1 cellular context compared by ENCODE assay signal in the genomic region with DNA sequence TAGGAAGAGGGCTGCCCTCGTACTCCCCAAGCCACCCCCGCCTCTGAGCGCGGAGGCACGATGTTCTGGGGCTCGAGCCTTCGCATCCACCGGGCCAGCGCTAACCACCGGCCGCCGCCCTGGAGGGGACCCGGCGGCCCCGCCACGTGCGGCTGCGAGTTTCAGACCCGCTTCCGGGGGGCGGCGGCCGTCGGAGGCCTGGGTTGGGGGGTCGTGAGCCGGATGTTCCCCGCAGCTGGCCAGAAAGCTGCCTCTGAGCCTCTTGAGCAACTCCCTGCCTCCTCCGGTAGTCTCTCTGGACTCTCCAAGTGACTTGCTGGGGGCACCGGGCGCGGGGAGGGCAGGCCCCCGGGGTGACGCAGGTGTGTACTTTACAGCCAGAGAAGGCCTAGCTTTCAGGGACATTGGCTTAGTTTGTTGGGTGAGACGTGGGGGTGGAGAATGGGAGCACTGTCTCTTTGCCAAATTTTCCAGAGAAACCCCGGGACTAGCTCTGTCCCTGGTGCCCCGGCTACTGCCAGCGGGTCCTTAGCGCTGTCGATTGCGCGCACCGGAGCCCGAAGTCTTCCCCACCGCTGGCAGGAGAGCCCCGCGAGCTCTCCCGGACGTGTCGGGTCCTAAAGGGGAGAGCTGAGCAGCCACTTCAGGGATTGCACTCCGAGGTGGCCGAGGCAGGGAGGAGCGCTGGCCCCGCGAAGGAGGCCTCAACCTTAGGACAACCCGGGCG.
TF ChIP-seq lines count a peak whose summit lies in the region.

No MANE protein-coding gene starts in this region.

TF ChIP-seq in WTC11, 78 proteins besides CTCF, POLR2A, EP300 and RAD21 (continued from another document and continues in another):
- TF ChIP-seq, protein P1, sequence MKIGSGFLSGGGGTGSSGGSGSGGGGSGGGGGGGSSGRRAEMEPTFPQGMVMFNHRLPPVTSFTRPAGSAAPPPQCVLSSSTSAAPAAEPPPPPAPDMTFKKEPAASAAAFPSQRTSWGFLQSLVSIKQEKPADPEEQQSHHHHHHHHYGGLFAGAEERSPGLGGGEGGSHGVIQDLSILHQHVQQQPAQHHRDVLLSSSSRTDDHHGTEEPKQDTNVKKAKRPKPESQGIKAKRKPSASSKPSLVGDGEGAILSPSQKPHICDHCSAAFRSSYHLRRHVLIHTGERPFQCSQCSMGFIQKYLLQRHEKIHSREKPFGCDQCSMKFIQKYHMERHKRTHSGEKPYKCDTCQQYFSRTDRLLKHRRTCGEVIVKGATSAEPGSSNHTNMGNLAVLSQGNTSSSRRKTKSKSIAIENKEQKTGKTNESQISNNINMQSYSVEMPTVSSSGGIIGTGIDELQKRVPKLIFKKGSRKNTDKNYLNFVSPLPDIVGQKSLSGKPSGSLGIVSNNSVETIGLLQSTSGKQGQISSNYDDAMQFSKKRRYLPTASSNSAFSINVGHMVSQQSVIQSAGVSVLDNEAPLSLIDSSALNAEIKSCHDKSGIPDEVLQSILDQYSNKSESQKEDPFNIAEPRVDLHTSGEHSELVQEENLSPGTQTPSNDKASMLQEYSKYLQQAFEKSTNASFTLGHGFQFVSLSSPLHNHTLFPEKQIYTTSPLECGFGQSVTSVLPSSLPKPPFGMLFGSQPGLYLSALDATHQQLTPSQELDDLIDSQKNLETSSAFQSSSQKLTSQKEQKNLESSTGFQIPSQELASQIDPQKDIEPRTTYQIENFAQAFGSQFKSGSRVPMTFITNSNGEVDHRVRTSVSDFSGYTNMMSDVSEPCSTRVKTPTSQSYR (CRISPR knock-in tag; IDR thresholded peaks at IDR 0.05): peak; percentile 86
- TF ChIP-seq FOXP1 (CRISPR knock-in tag; IDR thresholded peaks at IDR 0.05; ENCODE audit: borderline replicate concordance) (peak; percentile 69), FOXK1 (CRISPR knock-in tag; IDR thresholded peaks at IDR 0.05) (no peak), SMAD4 (CRISPR knock-in tag; IDR thresholded peaks at IDR 0.05) (no peak), TCF7 (CRISPR knock-in tag; IDR thresholded peaks at IDR 0.05; ENCODE audit: low read depth) (no peak), HMGA2 (CRISPR knock-in tag; IDR thresholded peaks at IDR 0.05) (no peak), NR1H2 (CRISPR knock-in tag; IDR thresholded peaks at IDR 0.05) (no peak), IRF2 (CRISPR knock-in tag; IDR thresholded peaks at IDR 0.05; ENCODE audit: borderline replicate concordance, low read depth) (no peak), ZBTB21 (CRISPR knock-in tag; IDR thresholded peaks at IDR 0.05; ENCODE audit: borderline replicate concordance) (no peak), ZNF317 (CRISPR knock-in tag; IDR thresholded peaks at IDR 0.05; ENCODE audit: borderline replicate concordance, low read depth) (no peak), ATF1 (CRISPR knock-in tag; IDR thresholded peaks at IDR 0.05) (no peak), ZNF219 (CRISPR knock-in tag; IDR thresholded peaks at IDR 0.05; ENCODE audit: borderline replicate concordance) (no peak), TEAD4 (CRISPR knock-in tag; IDR thresholded peaks at IDR 0.05) (no peak), ELF4 (CRISPR knock-in tag; IDR thresholded peaks at IDR 0.05; ENCODE audit: low read depth) (0 out of 2 replicates have a peak, but pooled peaks have one; percentile 28), CREM (CRISPR knock-in tag; IDR thresholded peaks at IDR 0.05) (0 out of 2 replicates have a peak, but pooled peaks have one; percentile 46), ZNF416 (CRISPR knock-in tag; IDR thresholded peaks at IDR 0.05) (no peak), GTF2I (CRISPR knock-in tag; conservative IDR thresholded peaks at IDR 0.05) (no peak), JUN (CRISPR knock-in tag; IDR thresholded peaks at IDR 0.05) (0 out of 2 replicates have a peak, but pooled peaks have one; percentile 28), TEAD1 (CRISPR knock-in tag; IDR thresholded peaks at IDR 0.05) (no peak), SMAD3 (CRISPR knock-in tag; IDR thresholded peaks at IDR 0.05; ENCODE audit: borderline replicate concordance) (no peak), ZNF232 (CRISPR knock-in tag; IDR thresholded peaks at IDR 0.05) (no peak), NR3C1 (CRISPR knock-in tag; conservative IDR thresholded peaks at IDR 0.05; ENCODE audit: low read depth) (no peak), NFE2L1 (CRISPR knock-in tag; IDR thresholded peaks at IDR 0.05) (no peak), ZNF423 (CRISPR knock-in tag; IDR thresholded peaks at IDR 0.05) (no peak), PRRX2 (CRISPR knock-in tag; IDR thresholded peaks at IDR 0.05) (no peak), SP1 (CRISPR knock-in tag; conservative IDR thresholded peaks at IDR 0.05) (no peak), MXD4 (CRISPR knock-in tag; IDR thresholded peaks at IDR 0.05; ENCODE audit: borderline replicate concordance) (no peak), ZNF671 (CRISPR knock-in tag; IDR thresholded peaks at IDR 0.05) (no peak), GRHL2 (CRISPR knock-in tag; IDR thresholded peaks at IDR 0.05; ENCODE audit: insufficient replicate concordance, severe bottlenecking) (no peak)
- TF ChIP-seq, protein P2, sequence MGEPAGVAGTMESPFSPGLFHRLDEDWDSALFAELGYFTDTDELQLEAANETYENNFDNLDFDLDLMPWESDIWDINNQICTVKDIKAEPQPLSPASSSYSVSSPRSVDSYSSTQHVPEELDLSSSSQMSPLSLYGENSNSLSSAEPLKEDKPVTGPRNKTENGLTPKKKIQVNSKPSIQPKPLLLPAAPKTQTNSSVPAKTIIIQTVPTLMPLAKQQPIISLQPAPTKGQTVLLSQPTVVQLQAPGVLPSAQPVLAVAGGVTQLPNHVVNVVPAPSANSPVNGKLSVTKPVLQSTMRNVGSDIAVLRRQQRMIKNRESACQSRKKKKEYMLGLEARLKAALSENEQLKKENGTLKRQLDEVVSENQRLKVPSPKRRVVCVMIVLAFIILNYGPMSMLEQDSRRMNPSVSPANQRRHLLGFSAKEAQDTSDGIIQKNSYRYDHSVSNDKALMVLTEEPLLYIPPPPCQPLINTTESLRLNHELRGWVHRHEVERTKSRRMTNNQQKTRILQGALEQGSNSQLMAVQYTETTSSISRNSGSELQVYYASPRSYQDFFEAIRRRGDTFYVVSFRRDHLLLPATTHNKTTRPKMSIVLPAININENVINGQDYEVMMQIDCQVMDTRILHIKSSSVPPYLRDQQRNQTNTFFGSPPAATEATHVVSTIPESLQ (CRISPR knock-in tag; IDR thresholded peaks at IDR 0.05): no peak
- TF ChIP-seq, protein P3, sequence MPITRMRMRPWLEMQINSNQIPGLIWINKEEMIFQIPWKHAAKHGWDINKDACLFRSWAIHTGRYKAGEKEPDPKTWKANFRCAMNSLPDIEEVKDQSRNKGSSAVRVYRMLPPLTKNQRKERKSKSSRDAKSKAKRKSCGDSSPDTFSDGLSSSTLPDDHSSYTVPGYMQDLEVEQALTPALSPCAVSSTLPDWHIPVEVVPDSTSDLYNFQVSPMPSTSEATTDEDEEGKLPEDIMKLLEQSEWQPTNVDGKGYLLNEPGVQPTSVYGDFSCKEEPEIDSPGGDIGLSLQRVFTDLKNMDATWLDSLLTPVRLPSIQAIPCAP (CRISPR knock-in tag; IDR thresholded peaks at IDR 0.05): no peak
- TF ChIP-seq, protein P4, sequence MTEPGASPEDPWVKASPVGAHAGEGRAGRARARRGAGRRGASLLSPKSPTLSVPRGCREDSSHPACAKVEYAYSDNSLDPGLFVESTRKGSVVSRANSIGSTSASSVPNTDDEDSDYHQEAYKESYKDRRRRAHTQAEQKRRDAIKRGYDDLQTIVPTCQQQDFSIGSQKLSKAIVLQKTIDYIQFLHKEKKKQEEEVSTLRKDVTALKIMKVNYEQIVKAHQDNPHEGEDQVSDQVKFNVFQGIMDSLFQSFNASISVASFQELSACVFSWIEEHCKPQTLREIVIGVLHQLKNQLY (CRISPR knock-in tag; IDR thresholded peaks at IDR 0.05): 0 out of 2 replicates have a peak, but pooled peaks have one; percentile 1
- TF ChIP-seq, protein P5, sequence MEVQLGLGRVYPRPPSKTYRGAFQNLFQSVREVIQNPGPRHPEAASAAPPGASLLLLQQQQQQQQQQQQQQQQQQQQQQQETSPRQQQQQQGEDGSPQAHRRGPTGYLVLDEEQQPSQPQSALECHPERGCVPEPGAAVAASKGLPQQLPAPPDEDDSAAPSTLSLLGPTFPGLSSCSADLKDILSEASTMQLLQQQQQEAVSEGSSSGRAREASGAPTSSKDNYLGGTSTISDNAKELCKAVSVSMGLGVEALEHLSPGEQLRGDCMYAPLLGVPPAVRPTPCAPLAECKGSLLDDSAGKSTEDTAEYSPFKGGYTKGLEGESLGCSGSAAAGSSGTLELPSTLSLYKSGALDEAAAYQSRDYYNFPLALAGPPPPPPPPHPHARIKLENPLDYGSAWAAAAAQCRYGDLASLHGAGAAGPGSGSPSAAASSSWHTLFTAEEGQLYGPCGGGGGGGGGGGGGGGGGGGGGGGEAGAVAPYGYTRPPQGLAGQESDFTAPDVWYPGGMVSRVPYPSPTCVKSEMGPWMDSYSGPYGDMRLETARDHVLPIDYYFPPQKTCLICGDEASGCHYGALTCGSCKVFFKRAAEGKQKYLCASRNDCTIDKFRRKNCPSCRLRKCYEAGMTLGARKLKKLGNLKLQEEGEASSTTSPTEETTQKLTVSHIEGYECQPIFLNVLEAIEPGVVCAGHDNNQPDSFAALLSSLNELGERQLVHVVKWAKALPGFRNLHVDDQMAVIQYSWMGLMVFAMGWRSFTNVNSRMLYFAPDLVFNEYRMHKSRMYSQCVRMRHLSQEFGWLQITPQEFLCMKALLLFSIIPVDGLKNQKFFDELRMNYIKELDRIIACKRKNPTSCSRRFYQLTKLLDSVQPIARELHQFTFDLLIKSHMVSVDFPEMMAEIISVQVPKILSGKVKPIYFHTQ (CRISPR knock-in tag; IDR thresholded peaks at IDR 0.05): no peak
- TF ChIP-seq, protein P6, sequence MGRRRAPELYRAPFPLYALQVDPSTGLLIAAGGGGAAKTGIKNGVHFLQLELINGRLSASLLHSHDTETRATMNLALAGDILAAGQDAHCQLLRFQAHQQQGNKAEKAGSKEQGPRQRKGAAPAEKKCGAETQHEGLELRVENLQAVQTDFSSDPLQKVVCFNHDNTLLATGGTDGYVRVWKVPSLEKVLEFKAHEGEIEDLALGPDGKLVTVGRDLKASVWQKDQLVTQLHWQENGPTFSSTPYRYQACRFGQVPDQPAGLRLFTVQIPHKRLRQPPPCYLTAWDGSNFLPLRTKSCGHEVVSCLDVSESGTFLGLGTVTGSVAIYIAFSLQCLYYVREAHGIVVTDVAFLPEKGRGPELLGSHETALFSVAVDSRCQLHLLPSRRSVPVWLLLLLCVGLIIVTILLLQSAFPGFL (CRISPR knock-in tag; IDR thresholded peaks at IDR 0.05; ENCODE audit: borderline replicate concordance): no peak
- TF ChIP-seq, protein P7, sequence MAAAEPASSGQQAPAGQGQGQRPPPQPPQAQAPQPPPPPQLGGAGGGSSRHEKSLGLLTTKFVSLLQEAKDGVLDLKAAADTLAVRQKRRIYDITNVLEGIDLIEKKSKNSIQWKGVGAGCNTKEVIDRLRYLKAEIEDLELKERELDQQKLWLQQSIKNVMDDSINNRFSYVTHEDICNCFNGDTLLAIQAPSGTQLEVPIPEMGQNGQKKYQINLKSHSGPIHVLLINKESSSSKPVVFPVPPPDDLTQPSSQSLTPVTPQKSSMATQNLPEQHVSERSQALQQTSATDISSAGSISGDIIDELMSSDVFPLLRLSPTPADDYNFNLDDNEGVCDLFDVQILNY (CRISPR knock-in tag; IDR thresholded peaks at IDR 0.05): 0 out of 2 replicates have a peak, but pooled peaks have one; percentile 52
- TF ChIP-seq, protein P8, sequence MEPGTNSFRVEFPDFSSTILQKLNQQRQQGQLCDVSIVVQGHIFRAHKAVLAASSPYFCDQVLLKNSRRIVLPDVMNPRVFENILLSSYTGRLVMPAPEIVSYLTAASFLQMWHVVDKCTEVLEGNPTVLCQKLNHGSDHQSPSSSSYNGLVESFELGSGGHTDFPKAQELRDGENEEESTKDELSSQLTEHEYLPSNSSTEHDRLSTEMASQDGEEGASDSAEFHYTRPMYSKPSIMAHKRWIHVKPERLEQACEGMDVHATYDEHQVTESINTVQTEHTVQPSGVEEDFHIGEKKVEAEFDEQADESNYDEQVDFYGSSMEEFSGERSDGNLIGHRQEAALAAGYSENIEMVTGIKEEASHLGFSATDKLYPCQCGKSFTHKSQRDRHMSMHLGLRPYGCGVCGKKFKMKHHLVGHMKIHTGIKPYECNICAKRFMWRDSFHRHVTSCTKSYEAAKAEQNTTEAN (CRISPR knock-in tag; IDR thresholded peaks at IDR 0.05): no peak
- TF ChIP-seq, protein P9, sequence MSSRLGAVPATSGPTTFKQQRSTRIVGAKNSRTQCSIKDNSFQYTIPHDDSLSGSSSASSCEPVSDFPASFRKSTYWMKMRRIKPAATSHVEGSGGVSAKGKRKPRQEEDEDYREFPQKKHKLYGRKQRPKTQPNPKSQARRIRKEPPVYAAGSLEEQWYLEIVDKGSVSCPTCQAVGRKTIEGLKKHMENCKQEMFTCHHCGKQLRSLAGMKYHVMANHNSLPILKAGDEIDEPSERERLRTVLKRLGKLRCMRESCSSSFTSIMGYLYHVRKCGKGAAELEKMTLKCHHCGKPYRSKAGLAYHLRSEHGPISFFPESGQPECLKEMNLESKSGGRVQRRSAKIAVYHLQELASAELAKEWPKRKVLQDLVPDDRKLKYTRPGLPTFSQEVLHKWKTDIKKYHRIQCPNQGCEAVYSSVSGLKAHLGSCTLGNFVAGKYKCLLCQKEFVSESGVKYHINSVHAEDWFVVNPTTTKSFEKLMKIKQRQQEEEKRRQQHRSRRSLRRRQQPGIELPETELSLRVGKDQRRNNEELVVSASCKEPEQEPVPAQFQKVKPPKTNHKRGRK (CRISPR knock-in tag; IDR thresholded peaks at IDR 0.05; ENCODE audit: borderline replicate concordance): no peak
- TF ChIP-seq, protein P10, sequence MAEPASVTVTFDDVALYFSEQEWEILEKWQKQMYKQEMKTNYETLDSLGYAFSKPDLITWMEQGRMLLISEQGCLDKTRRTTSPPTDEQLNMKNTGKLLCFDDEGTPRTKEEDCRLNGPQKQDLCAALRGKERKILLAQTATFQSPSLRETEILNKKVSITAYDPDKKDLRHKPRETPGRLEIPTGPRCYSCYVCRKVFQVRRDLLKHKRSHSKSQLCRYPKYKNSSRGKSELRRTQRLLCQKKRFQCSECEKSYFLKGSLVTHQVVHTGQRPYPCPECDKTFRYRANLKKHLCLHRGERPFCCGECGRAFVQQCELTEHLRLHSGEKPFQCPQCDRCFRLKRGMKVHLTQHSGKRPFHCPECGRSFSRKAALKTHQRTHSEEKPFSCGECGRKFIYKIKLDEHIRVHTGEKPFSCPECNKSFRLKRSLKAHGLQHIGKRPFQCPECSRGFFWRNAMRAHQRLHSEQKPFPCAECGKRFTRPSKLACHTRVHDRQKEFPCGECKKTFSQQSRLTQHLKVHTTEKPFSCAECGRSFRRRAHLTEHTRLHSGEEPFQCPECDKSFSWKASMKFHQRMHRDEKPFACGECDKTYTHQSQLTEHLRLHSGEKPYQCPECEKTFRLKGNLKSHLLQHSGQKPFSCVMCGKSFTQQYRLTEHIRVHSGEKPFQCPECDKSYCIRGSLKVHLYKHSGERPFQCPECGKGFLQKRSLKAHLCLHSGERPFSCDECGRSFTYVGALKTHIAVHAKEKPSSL (CRISPR knock-in tag; conservative IDR thresholded peaks at IDR 0.05): no peak
- TF ChIP-seq, protein P11, sequence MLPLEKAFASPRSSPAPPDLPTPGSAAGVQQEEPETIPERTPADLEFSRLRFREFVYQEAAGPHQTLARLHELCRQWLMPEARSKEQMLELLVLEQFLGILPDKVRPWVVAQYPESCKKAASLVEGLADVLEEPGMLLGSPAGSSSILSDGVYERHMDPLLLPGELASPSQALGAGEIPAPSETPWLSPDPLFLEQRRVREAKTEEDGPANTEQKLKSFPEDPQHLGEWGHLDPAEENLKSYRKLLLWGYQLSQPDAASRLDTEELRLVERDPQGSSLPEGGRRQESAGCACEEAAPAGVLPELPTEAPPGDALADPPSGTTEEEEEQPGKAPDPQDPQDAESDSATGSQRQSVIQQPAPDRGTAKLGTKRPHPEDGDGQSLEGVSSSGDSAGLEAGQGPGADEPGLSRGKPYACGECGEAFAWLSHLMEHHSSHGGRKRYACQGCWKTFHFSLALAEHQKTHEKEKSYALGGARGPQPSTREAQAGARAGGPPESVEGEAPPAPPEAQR (CRISPR knock-in tag; IDR thresholded peaks at IDR 0.05): no peak
- TF ChIP-seq, protein P12, sequence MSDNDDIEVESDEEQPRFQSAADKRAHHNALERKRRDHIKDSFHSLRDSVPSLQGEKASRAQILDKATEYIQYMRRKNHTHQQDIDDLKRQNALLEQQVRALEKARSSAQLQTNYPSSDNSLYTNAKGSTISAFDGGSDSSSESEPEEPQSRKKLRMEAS (CRISPR knock-in tag; IDR thresholded peaks at IDR 0.05): peak; percentile 91
